ENCODE assay signal across 8 cellular contexts in genomic region chr20:50730765-50731054, GRCh38. TPM values are rescaled to one million over a fixed set of nuclear protein-coding genes. Genes with fewer than 3 reads are reported as not detected.
DNase-seq lines count a peak whose midpoint lies in the region; ATAC-seq and TF ChIP-seq lines count a peak whose summit lies in the region.

No MANE protein-coding gene starts in this region.

- peak overlapping the region; percentile 61 for H3K4me3 ChIP-seq in Jurkat, Clone E6-1 (ENCODE audit: low read length)

- peaks cover 3 to 29% (median 11%) of the 10 kb centered on the region in 3 donors for H3K27me3 Mint-ChIP-seq in CD14-positive monocyte (ENCODE audit: low read depth in 3 of 3)
- H3K27me3 Mint-ChIP-seq in chondrocyte (ENCODE audit: low read depth), result no peaks in the 10 kb centered on the region
- H3K27me3 Mint-ChIP-seq in natural killer cell (ENCODE audit: low read depth in 2 of 2), result peaks cover 0 to 6% of the 10 kb centered on the region in 2 donors

- in situ Hi-C loops in G401 (cut with HindIII; ENCODE audit: low sequenced_read_pairs), result loop anchor here (5.0 kb wide), 1 partner anchor 57 kb away; no protein-coding TSS in a partner anchor

- intact Hi-C loops in CD14-positive monocyte (cut with micrococcal nuclease), result no loop called here
- intact Hi-C loops in natural killer cell (cut with micrococcal nuclease), result no loop called here

- H3K36me3 Mint-ChIP-seq in CD14-positive monocyte (no peaks in the 10 kb centered on the region), chondrocyte (ENCODE audit: low read depth) (no peaks in the 10 kb centered on the region), natural killer cell (no peaks in the 10 kb centered on the region)

- H3K4me3 Mint-ChIP-seq in CD14-positive monocyte (peak overlapping the region; percentile 85 to 89), chondrocyte (ENCODE audit: unreplicated experiment) (peak overlapping the region; percentile 79), natural killer cell (peak overlapping the region; percentile 91)

- TF ChIP-seq CTCF in CD14-positive monocyte (IDR thresholded peaks at IDR 0.05), result no peak
- no peak for TF ChIP-seq CTCF in chondrocyte (IDR thresholded peaks at IDR 0.05)
- TF ChIP-seq CTCF in natural killer cell (IDR thresholded peaks at IDR 0.05), result no peak

- ATAC-seq in natural killer cell, result no peak
- ATAC-seq in HG02981 (IDR thresholded peaks at IDR 0.05; ENCODE audit: unreplicated experiment), result no peak

- DNase-seq in CD14-positive monocyte (ENCODE audit: low spot score) (no peak), chondrocyte (ENCODE audit: low spot score) (no peak), natural killer cell (no peak), RPMI8226 (no peak), DMS114 treated with DMSO at 0.1 percent for 48 hours (lab: John Stamatoyannopoulos, UW; ENCODE audit: unreplicated experiment) (no peak), G401 (ENCODE audit: low spot score) (no peak)
- no peak for DNase-seq in Jurkat, Clone E6-1 (ENCODE audit: low read depth, low spot score)

- H3K4me1 Mint-ChIP-seq in CD14-positive monocyte (peaks cover 14% of the 10 kb centered on the region), chondrocyte (ENCODE audit: low read depth) (peaks cover 12% of the 10 kb centered on the region), natural killer cell (peaks cover 7 to 14% of the 10 kb centered on the region in 2 donors)

- H3K27ac Mint-ChIP-seq in CD14-positive monocyte (peak overlapping the region in 2 of 7 donors; percentile 13 to 32), chondrocyte (ENCODE audit: unreplicated experiment) (peak overlapping the region; percentile 79), natural killer cell (peak overlapping the region; percentile 29 to 87)

- H3K9me3 Mint-ChIP-seq in CD14-positive monocyte (peaks cover 0 to 3% (median 0%) of the 10 kb centered on the region in 7 donors), chondrocyte (ENCODE audit: low read depth) (no peaks in the 10 kb centered on the region), natural killer cell (no peaks in the 10 kb centered on the region)

RNA-seq across cellular contexts. Expression of gene PARD6B, which starts 0.7 kb away (rescaled TPM):
- under 1 TPM; 0.04 to 0.13 TPM for polyA plus RNA-seq in CD14-positive monocyte
- polyA plus RNA-seq in Jurkat, Clone E6-1 (2012; ENCODE audit: insufficient read depth, insufficient read length), result 0.69 TPM
- 0.34 to 2.2 TPM (median 1.1 TPM) in 3 replicates for total RNA-seq in chondrocyte
- total RNA-seq in natural killer cell, result 1 to 10 TPM; 1.5 to 5.0 (median 4.1) TPM
- 30.0 and 43.3 TPM in 2 replicates for total RNA-seq in G401 (2014; rRNA removed; shearing (Covaris generic))

RNA-seq across cellular contexts. Expression of gene RIPOR3, which starts 39.4 kb away (rescaled TPM):
- polyA plus RNA-seq in CD14-positive monocyte, result not detected
- not detected for polyA plus RNA-seq in Jurkat, Clone E6-1 (2012; ENCODE audit: insufficient read depth, insufficient read length)
- total RNA-seq in chondrocyte, result 0.12 TPM in 1 of 3 replicates, not detected in the others
- under 1 TPM in 1 of 3 donors, not detected in 2; 0.45 TPM for total RNA-seq in natural killer cell
- total RNA-seq in G401 (2014; rRNA removed; shearing (Covaris generic)), result 6.9 and 7.4 TPM in 2 replicates
